In the genomic region with DNA sequence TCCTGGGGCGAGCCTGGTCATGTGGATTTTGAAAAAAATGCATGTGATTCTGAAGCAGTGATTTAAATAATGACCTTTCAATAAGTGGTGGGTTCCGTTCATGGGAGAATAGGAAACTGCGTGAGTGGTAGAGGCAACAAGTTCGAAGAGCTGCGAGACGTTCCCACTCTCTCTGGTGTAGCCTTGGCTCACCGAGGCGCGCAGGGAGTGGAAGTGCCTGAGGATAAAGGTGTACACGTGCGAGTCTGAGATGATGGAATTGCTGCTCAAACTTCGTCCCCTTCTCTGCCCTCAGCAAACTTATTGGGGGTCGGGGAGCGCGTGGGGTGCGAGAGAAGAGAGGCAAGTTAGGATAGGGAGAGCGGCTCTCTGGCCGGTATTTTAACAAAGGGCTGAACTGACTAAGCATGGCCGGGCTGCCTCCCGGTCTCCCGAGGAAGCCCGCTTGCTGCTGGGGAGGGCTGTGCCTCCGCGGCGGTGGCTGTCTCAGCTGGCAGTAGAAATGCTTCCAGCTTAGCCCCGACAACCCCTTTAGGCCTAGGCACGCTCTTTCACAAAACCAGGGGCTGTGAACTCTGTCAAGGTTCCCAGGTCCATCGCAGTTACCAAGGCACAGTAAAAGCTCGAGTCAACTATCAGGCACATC, we compare ENCODE assay signal across 8 cellular contexts. TPM values are rescaled to one million over a fixed set of nuclear protein-coding genes. Genes with fewer than 3 reads are reported as not detected.
DNase-seq lines count a peak whose midpoint lies in the region; ATAC-seq lines count a peak whose summit lies in the region.

No MANE protein-coding gene starts in this region.

- WGBS in mesodermal cell (ENCODE audit: insufficient coverage in 2 of 2), 2 experiments = 15 to 21% methylated on average over 19 to 21 of the region's 29 CpGs

- no peaks in the 10 kb centered on the region for H3K9me3 Mint-ChIP-seq in IgD-negative memory B cell
- no peaks in the 10 kb centered on the region for H3K9me3 Mint-ChIP-seq in activated CD4-positive, alpha-beta T cell treated with anti-CD3 and anti-CD28 coated beads, Interleukin-2, amount 10 ng/mL, durations not matched to agents 7 days and 5 days
- no peaks in the 10 kb centered on the region for H3K9me3 Mint-ChIP-seq in stimulated activated naive CD8-positive, alpha-beta T cell treated with anti-CD3 and anti-CD28 coated beads, Interleukin-15, Interleukin-2, amounts not matched to agents 100 ng/mL and 50 ng/mL, for 24 hours

- H3K27ac ChIP-seq in mesodermal cell (ENCODE audit: low read depth, low read length, severe bottlenecking) = peak overlapping the region; percentile 97

- peaks cover 22 to 31% (median 29%) of the 10 kb centered on the region in 3 donors for H3K4me1 Mint-ChIP-seq in IgD-negative memory B cell
- H3K4me1 Mint-ChIP-seq in activated CD4-positive, alpha-beta T cell treated with anti-CD3 and anti-CD28 coated beads, Interleukin-2, amount 10 ng/mL, durations not matched to agents 7 days and 5 days = peaks cover 41% of the 10 kb centered on the region
- peaks cover 58% of the 10 kb centered on the region for H3K4me1 Mint-ChIP-seq in stimulated activated naive CD8-positive, alpha-beta T cell treated with anti-CD3 and anti-CD28 coated beads, Interleukin-15, Interleukin-2, amounts not matched to agents 100 ng/mL and 50 ng/mL, for 24 hours (ENCODE audit: low read depth)

- H3K4me1 ChIP-seq in mesodermal cell (ENCODE audit: control insufficient read depth, insufficient read depth, low read length, poor library complexity, severe bottlenecking) = no peaks in the 10 kb centered on the region

- peak overlapping the region; percentile 88 for H3K4me3 ChIP-seq in mesodermal cell (ENCODE audit: extremely low read depth, insufficient read depth, low read length, poor library complexity, severe bottlenecking)

- H3K36me3 Mint-ChIP-seq in IgD-negative memory B cell = peaks cover 8% of the 10 kb centered on the region
- H3K36me3 Mint-ChIP-seq in activated CD4-positive, alpha-beta T cell treated with anti-CD3 and anti-CD28 coated beads, Interleukin-2, amount 10 ng/mL, durations not matched to agents 7 days and 5 days (ENCODE audit: low read depth) = peaks cover 20% of the 10 kb centered on the region
- H3K36me3 Mint-ChIP-seq in stimulated activated naive CD8-positive, alpha-beta T cell treated with anti-CD3 and anti-CD28 coated beads, Interleukin-15, Interleukin-2, amounts not matched to agents 100 ng/mL and 50 ng/mL, for 24 hours (ENCODE audit: low read depth) = peaks cover 26% of the 10 kb centered on the region

- POLR2A ChIA-PET in activated CD4-positive, alpha-beta T cell treated with anti-CD3 and anti-CD28 coated beads, Interleukin-2, amount 10 ng/mL, durations not matched to agents 7 days and 5 days (lab: Charles Lee) = interaction anchor here (1.0 kb wide), 1 partner anchor 295 kb away, joined by 3 read pairs; a partner anchor contains a TSS

- CTCF ChIA-PET in activated CD4-positive, alpha-beta T cell treated with anti-CD3 and anti-CD28 coated beads, Interleukin-2, amount 10 ng/mL, durations not matched to agents 7 days and 5 days (lab: Charles Lee) = interaction anchor here (0.6 to 2.9 kb wide), 6 partner anchors 10 to 30 kb away, joined by 3 to 12 read pairs (median 4); a partner anchor contains a TSS

- H3K9me3 ChIP-seq in mesodermal cell (ENCODE audit: control insufficient read depth, low read length) = no peaks in the 10 kb centered on the region

- H3K27me3 Mint-ChIP-seq in IgD-negative memory B cell = no peaks in the 10 kb centered on the region
- no peaks in the 10 kb centered on the region for H3K27me3 Mint-ChIP-seq in activated CD4-positive, alpha-beta T cell treated with anti-CD3 and anti-CD28 coated beads, Interleukin-2, amount 10 ng/mL, durations not matched to agents 7 days and 5 days
- H3K27me3 Mint-ChIP-seq in stimulated activated naive CD8-positive, alpha-beta T cell treated with anti-CD3 and anti-CD28 coated beads, Interleukin-15, Interleukin-2, amounts not matched to agents 100 ng/mL and 50 ng/mL, for 24 hours = no peaks in the 10 kb centered on the region

- H3K27ac Mint-ChIP-seq in IgD-negative memory B cell = peak overlapping the region; percentile 90 to 99 (median 98)
- peak overlapping the region; percentile 95 for H3K27ac Mint-ChIP-seq in activated CD4-positive, alpha-beta T cell treated with anti-CD3 and anti-CD28 coated beads, Interleukin-2, amount 10 ng/mL, durations not matched to agents 7 days and 5 days
- peak overlapping the region; percentile 96 for H3K27ac Mint-ChIP-seq in stimulated activated naive CD8-positive, alpha-beta T cell treated with anti-CD3 and anti-CD28 coated beads, Interleukin-15, Interleukin-2, amounts not matched to agents 100 ng/mL and 50 ng/mL, for 24 hours

- H3K4me3 Mint-ChIP-seq in IgD-negative memory B cell = peak overlapping the region; percentile 87 to 97 (median 94)
- H3K4me3 Mint-ChIP-seq in activated CD4-positive, alpha-beta T cell treated with anti-CD3 and anti-CD28 coated beads, Interleukin-2, amount 10 ng/mL, durations not matched to agents 7 days and 5 days = peak overlapping the region; percentile 91
- H3K4me3 Mint-ChIP-seq in stimulated activated naive CD8-positive, alpha-beta T cell treated with anti-CD3 and anti-CD28 coated beads, Interleukin-15, Interleukin-2, amounts not matched to agents 100 ng/mL and 50 ng/mL, for 24 hours = peak overlapping the region; percentile 99

- peak; percentile 13 for DNase-seq in GM04504 (ENCODE audit: low read depth)
- peak; percentile 39 for DNase-seq in activated CD4-positive, alpha-beta T cell treated with anti-CD3 and anti-CD28 coated beads, Interleukin-2, amount 10 ng/mL, durations not matched to agents 7 days and 5 days
- DNase-seq in effector CD4-positive, alpha-beta T cell = peak; percentile 27
- DNase-seq in mesenteric fat pad (ENCODE audit: low spot score) = no peak

- peaks cover 23% of the 10 kb centered on the region for H3K36me3 ChIP-seq in mesodermal cell (ENCODE audit: control insufficient read depth, insufficient read depth, low read length)

- peak; percentile 10 for ATAC-seq in GM21576 (IDR thresholded peaks at IDR 0.05; ENCODE audit: unreplicated experiment)

RNA-seq across cellular contexts. Expression of a gene that starts 0.9 kb away (rescaled TPM):
- polyA plus RNA-seq in IgD-negative memory B cell = 57.7 TPM
- 100 to 1,000 TPM; 105 to 127 TPM for total RNA-seq in activated CD4-positive, alpha-beta T cell treated with anti-CD3 and anti-CD28 coated beads, Interleukin-2, amount 10 ng/mL, durations not matched to agents 7 days and 5 days
- 250 TPM for polyA plus RNA-seq in mesodermal cell (2013, experiment 1 of 2)
- 203 TPM for polyA plus RNA-seq in mesodermal cell (2013, experiment 2 of 2)
- 106 TPM for total RNA-seq in mesenteric fat pad

RNA-seq across cellular contexts. Expression of a gene that starts 22.5 kb away (rescaled TPM):
- 41.8 TPM for polyA plus RNA-seq in IgD-negative memory B cell
- total RNA-seq in activated CD4-positive, alpha-beta T cell treated with anti-CD3 and anti-CD28 coated beads, Interleukin-2, amount 10 ng/mL, durations not matched to agents 7 days and 5 days = 10 to 100 TPM; 37.3 to 44.3 TPM
- 110 TPM for polyA plus RNA-seq in mesodermal cell (2013, experiment 1 of 2)
- 104 TPM for polyA plus RNA-seq in mesodermal cell (2013, experiment 2 of 2)
- 71.7 TPM for total RNA-seq in mesenteric fat pad

RNA-seq across cellular contexts. Expression of a gene that starts 33.2 kb away (rescaled TPM):
- polyA plus RNA-seq in IgD-negative memory B cell = 2.8 TPM
- total RNA-seq in activated CD4-positive, alpha-beta T cell treated with anti-CD3 and anti-CD28 coated beads, Interleukin-2, amount 10 ng/mL, durations not matched to agents 7 days and 5 days = 10 to 100 TPM; 81.4 to 87.2 TPM
- polyA plus RNA-seq in mesodermal cell (2013, experiment 1 of 2) = 47.3 TPM
- polyA plus RNA-seq in mesodermal cell (2013, experiment 2 of 2) = 46.7 TPM
- 2.2 TPM for total RNA-seq in mesenteric fat pad

Comparison
In these comparisons a context has a peak if more than half of its experiments do, and no peak if none do; other contexts are left out.
1. RNA of a gene that starts 33.2 kb away (total RNA-seq): 81.4 to 87.2 TPM in activated CD4-positive, alpha-beta T cell treated with anti-CD3 and anti-CD28 coated beads, Interleukin-2, amount 10 ng/mL, durations not matched to agents 7 days and 5 days; 2.2 TPM in mesenteric fat pad (single experiment); every median in the first group is over 10 times any median in the second.
2. Peak in every context shown above with its lines, with median percentiles within 50 percentile points of each other: H3K27ac Mint-ChIP-seq and H3K4me3 Mint-ChIP-seq.